Comparison of ENCODE assay signal across 27 cellular contexts in the genomic region with DNA sequence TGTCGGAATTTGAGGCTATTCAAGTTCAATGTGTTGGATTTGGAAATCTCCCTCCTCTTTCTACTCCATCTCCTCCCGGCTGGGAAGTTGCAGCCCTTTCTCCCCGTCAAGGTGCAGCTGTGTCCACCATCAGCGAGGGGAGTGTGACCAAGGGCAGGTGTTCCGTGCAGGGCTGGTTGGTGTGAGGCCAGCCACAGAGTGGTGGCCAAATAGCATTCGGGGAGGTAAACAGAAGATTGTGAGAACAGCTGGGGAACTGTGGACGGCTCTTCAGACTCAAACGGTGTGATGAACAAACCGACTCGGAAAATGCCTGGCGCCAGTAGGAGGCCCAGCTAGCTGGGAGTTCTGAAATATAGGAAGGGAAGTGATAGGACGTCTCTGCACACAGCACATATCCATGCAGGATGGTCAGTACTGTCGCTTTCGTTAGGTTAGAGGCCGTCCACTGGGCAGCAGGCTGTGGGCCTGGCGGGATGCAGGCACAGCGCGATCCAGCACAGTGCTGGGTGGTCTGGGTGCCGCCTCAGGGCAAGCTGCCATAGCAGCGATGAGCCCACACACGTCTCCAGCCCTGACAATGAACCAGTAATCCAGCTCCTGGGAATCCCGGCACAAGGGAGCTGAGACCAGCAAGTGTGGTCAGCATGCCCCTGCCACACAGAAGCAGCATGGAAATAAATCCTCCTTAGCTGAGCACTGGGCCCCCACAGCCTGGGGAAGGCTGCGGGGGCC.
DNase-seq lines count a peak whose midpoint lies in the region; ATAC-seq and TF ChIP-seq lines count a peak whose summit lies in the region.
"Had no signal": no experiment of that assay in that cellular context is flagged by ENCODE, and none has a peak within 500 bp of the region (broad histone marks: within the 10 kb centered on the region; RNA-seq: fewer than 3 reads in every experiment).

No MANE protein-coding gene starts in this region.

- H3K4me1 ChIP-seq in SJSA1 (replicated peaks) = peaks cover 77% of the 10 kb centered on the region
- H3K4me1 ChIP-seq in osteoblast (ENCODE audit: insufficient read depth, low read length) = no peaks in the 10 kb centered on the region
- no peaks in the 10 kb centered on the region for H3K4me1 ChIP-seq in GM23248 (ENCODE audit: insufficient read depth)
- H3K4me1 ChIP-seq: ascending aorta, colonic mucosa had no signal

- H3K79me2 ChIP-seq in osteoblast (ENCODE audit: insufficient read depth, low read length) (no peaks in the 10 kb centered on the region), GM23248 (ENCODE audit: insufficient read depth) (no peaks in the 10 kb centered on the region)

- DNase-seq in NCI-H1417 (lab: John Stamatoyannopoulos, UW) (peak; percentile 46 to 83 (median 74)), NCI-H1417 treated with DMSO at 0.1 percent for 48 hours (lab: John Stamatoyannopoulos, UW) (no peak), NCI-H1092 treated with DMSO at 0.1 percent for 48 hours (lab: John Stamatoyannopoulos, UW) (peak; percentile 56), SJSA1 (ENCODE audit: low read depth in 1 of 2, low spot score in 2 of 2) (peak; percentile 91 to 95), osteoblast (ENCODE audit: insufficient read length, low spot score, missing footprints) (peak; percentile 80), GM23248 (no peak), lower leg skin (ENCODE audit: low spot score in 2 of 2) (no peak)
- DNase-seq: activated CD8-positive, alpha-beta T cell treated with anti-CD3 and anti-CD28 coated beads, Interleukin-2, amount 10 ng/mL, durations not matched to agents 7 days and 5 days; Calu3; colonic mucosa; effector CD4-positive, alpha-beta T cell; EL; KG1; left colon; mesenchymal stem cell; NCI-H2107; OCI-M1; right cardiac atrium; stimulated activated CD4-positive, alpha-beta T cell treated with anti-CD3 and anti-CD28 coated beads, Interleukin-1b, Interleukin-23, amount 100 ng/mL, for 48 hours; stimulated activated CD8-positive, alpha-beta memory T cell treated with anti-CD3 and anti-CD28 coated beads, Interleukin-4, amount 100 ng/mL, for 48 hours had no signal

- no peak for TF ChIP-seq POLR2A in lower leg skin (IDR thresholded peaks at IDR 0.05)

- no peaks in the 10 kb centered on the region for H3K9me2 ChIP-seq in GM23248 (ENCODE audit: insufficient read depth)

- no peak overlapping the region for H3K9ac ChIP-seq in GM23248

- no peak for TF ChIP-seq CTCF in osteoblast (IDR thresholded peaks at IDR 0.05; ENCODE audit: extremely low read depth, low read depth, low read length)
- no peak for TF ChIP-seq CTCF in lower leg skin (IDR thresholded peaks at IDR 0.05)

- H3K27ac ChIP-seq in SJSA1 (peak overlapping the region; percentile 62), osteoblast (ENCODE audit: low read depth, low read length) (no peak overlapping the region), GM23248 (no peak overlapping the region)
- H3K27ac ChIP-seq: 22Rv1, ascending aorta, cardiac muscle cell, colonic mucosa, RWPE1 had no signal

- in situ Hi-C loops in GM23248 (cut with MboI) = no loop called here

- no peaks in the 10 kb centered on the region for H4K20me1 ChIP-seq in osteoblast (ENCODE audit: insufficient read depth, low read length)
- H4K20me1 ChIP-seq in GM23248 (ENCODE audit: insufficient read depth) = no peaks in the 10 kb centered on the region

- 49% methylated on average over 23 of the region's 23 CpGs for WGBS in GM23248 (ENCODE audit: low coverage in 1 of 2, low lambda C conversion rate in 2 of 2, missing lambda C conversion rate in 2 of 2), 2 experiments
- WGBS in lower leg skin, 2 donors = 74 to 77% methylated on average over 23 of the region's 23 CpGs

- H3K36me3 ChIP-seq in SJSA1 (no peaks in the 10 kb centered on the region), osteoblast (ENCODE audit: insufficient read depth, low read length) (no peaks in the 10 kb centered on the region), GM23248 (ENCODE audit: low read depth) (no peaks in the 10 kb centered on the region)
- H3K36me3 ChIP-seq: ascending aorta, cardiac muscle cell, colonic mucosa had no signal

- H3K9me3 ChIP-seq in SJSA1 (replicated peaks) = no peaks in the 10 kb centered on the region
- H3K9me3 ChIP-seq in osteoblast (ENCODE audit: low read depth, low read length) = no peaks in the 10 kb centered on the region
- no peaks in the 10 kb centered on the region for H3K9me3 ChIP-seq in GM23248 (ENCODE audit: low read depth)
- H3K9me3 ChIP-seq: ascending aorta, colonic mucosa, testis had no signal

- ATAC-seq in GM21515 (IDR thresholded peaks at IDR 0.05; ENCODE audit: unreplicated experiment) = no peak
- ATAC-seq: activated CD8-positive, alpha-beta T cell treated with anti-CD3 and anti-CD28 coated beads, Interleukin-2, amount 10 ng/mL, durations not matched to agents 7 days and 5 days; left colon; right cardiac atrium had no signal

- H3K4me3 ChIP-seq in SJSA1 = no peak overlapping the region
- H3K4me3 ChIP-seq in osteoblast (ENCODE audit: insufficient read depth, low read length) = no peak overlapping the region
- H3K4me3 ChIP-seq in GM23248 = no peak overlapping the region
- H3K4me3 ChIP-seq in lower leg skin (ENCODE audit: low read depth, poor library complexity, severe bottlenecking) = no peak overlapping the region
- H3K4me3 ChIP-seq: ascending aorta, cardiac muscle cell, colonic mucosa, smooth muscle cell, testis had no signal

- no peak overlapping the region for H3K4me2 ChIP-seq in osteoblast (ENCODE audit: insufficient read depth, low read length)
- H3K4me2 ChIP-seq in GM23248 (ENCODE audit: unreplicated experiment) = no peak overlapping the region
- H3K4me2 ChIP-seq: smooth muscle cell had no signal

- H2AFZ ChIP-seq in osteoblast (ENCODE audit: low read length) (no peak overlapping the region), GM23248 (no peak overlapping the region)

- intact Hi-C loops in lower leg skin (cut with DNase I; ENCODE audit: low total_unique reads) = no loop called here

- no peaks in the 10 kb centered on the region for H3F3A ChIP-seq in GM23248 (ENCODE audit: insufficient read depth)

- H3K27me3 ChIP-seq in SJSA1 (replicated peaks) = no peaks in the 10 kb centered on the region
- peaks cover 7% of the 10 kb centered on the region for H3K27me3 ChIP-seq in osteoblast (ENCODE audit: insufficient read depth, low read length)
- peaks cover 38% of the 10 kb centered on the region for H3K27me3 ChIP-seq in GM23248 (replicated peaks; ENCODE audit: insufficient read depth)
- H3K27me3 ChIP-seq: ascending aorta, cardiac muscle cell, colonic mucosa, testis had no signal

Comparison
In these comparisons a context has a peak if more than half of its experiments do, and no peak if none do; other contexts are left out.
1. DNase-seq: peak in NCI-H1417 (3 of 3), NCI-H1092 treated with DMSO at 0.1 percent for 48 hours (single experiment), SJSA1 (2 of 2) and osteoblast (single experiment); none in NCI-H1417 treated with DMSO at 0.1 percent for 48 hours (single experiment), GM23248 (single experiment) and lower leg skin (0 of 2).